ENCODE assay signal across 8 cellular contexts in genomic region chr1:9399510-9400424, GRCh38.
DNase-seq lines count a peak whose midpoint lies in the region; ATAC-seq and TF ChIP-seq lines count a peak whose summit lies in the region.

No MANE protein-coding gene starts in this region.

- H3K27me3 ChIP-seq in upper lobe of right lung, result no peaks in the 10 kb centered on the region

- H3K9me3 Mint-ChIP-seq in WTC11, result peaks cover 9% of the 10 kb centered on the region

- intact Hi-C loops in left colon (cut with DNase I, micrococcal nuclease), result no loop called here
- intact Hi-C loops in upper lobe of right lung (cut with DNase I), result no loop called here

- ATAC-seq in WTC11 (no peak), left colon (peak; percentile 19), upper lobe of right lung (no peak), GM21786 (IDR thresholded peaks at IDR 0.05; ENCODE audit: unreplicated experiment) (no peak), HG03175 (IDR thresholded peaks at IDR 0.05; ENCODE audit: unreplicated experiment) (no peak)

- TF ChIP-seq CTCF in WTC11 (IDR thresholded peaks at IDR 0.05), result no peak
- no peak for TF ChIP-seq CTCF in upper lobe of right lung (IDR thresholded peaks at IDR 0.05)

- CTCF ChIA-PET in WTC11 (lab: Charles Lee), result interaction anchor here (0.6 to 2.6 kb wide), 8 partner anchors 13 to 133 kb away, joined by 3 to 14 read pairs (median 4); no protein-coding TSS in a partner anchor

- peaks cover 20% of the 10 kb centered on the region for H3K4me1 ChIP-seq in upper lobe of right lung

- POLR2A ChIA-PET in WTC11 (lab: Charles Lee), result interaction anchor here (0.6 kb wide), 1 partner anchor 173 kb away, joined by 4 read pairs; no protein-coding TSS in a partner anchor

- H3K27ac ChIP-seq in upper lobe of right lung, result peak overlapping the region; percentile 51

- peaks cover 4% of the 10 kb centered on the region; the same call in 1 of the 2 replicates for H3K27me3 Mint-ChIP-seq in WTC11 (ENCODE audit: low read depth)

- no peaks in the 10 kb centered on the region for H3K4me1 Mint-ChIP-seq in WTC11

- H3K4me3 ChIP-seq in upper lobe of right lung, result no peak overlapping the region

- no peak overlapping the region for H3K27ac Mint-ChIP-seq in WTC11

- no peak overlapping the region for H3K4me3 Mint-ChIP-seq in WTC11

- no peaks in the 10 kb centered on the region for H3K9me3 ChIP-seq in upper lobe of right lung

- DNase-seq in NCI-H2029 (lab: John Stamatoyannopoulos, UW), result peak; percentile 4
- no peak for DNase-seq in NCI-H2029 treated with DMSO at 0.1 percent for 48 hours (lab: John Stamatoyannopoulos, UW)
- no peak for DNase-seq in WTC11 (ENCODE audit: low spot score)
- no peak for DNase-seq in left colon
- DNase-seq in upper lobe of right lung, result no peak
- no peak for DNase-seq in NAMALWA (ENCODE audit: low spot score)

- H3K36me3 Mint-ChIP-seq in WTC11, result peaks cover 4% of the 10 kb centered on the region; the same call in 1 of the 2 replicates

- H3K36me3 ChIP-seq in upper lobe of right lung, result no peaks in the 10 kb centered on the region

TF ChIP-seq in WTC11, 78 proteins besides CTCF, POLR2A, EP300 and RAD21:
- TF ChIP-seq GABPB1 (CRISPR knock-in tag; IDR thresholded peaks at IDR 0.05), result peak; percentile 52; the same call in 1 of the 2 replicates
- no peak for TF ChIP-seq RELA (CRISPR knock-in tag; IDR thresholded peaks at IDR 0.05; ENCODE audit: borderline replicate concordance)
- TF ChIP-seq NFATC4 (CRISPR knock-in tag; IDR thresholded peaks at IDR 0.05), result no peak
- no peak for TF ChIP-seq ATF6 (CRISPR knock-in tag; IDR thresholded peaks at IDR 0.05)
- no peak for TF ChIP-seq ELF4 (CRISPR knock-in tag; IDR thresholded peaks at IDR 0.05; ENCODE audit: low read depth)
TF ChIP-seq in WTC11: peak in this region for 1.
